1 cellular context compared by ENCODE assay signal in genomic region chr6:11920566-11920965, GRCh38.
TF ChIP-seq lines count a peak whose summit lies in the region.

No MANE protein-coding gene starts in this region.

TF ChIP-seq in K562, 482 proteins besides CTCF, POLR2A, EP300 and RAD21 (continued from another document):
- 0 out of 2 replicates have a peak, but pooled peaks have one; percentile 4 for TF ChIP-seq MECOM (CRISPR knock-in tag; IDR thresholded peaks at IDR 0.05)
- TF ChIP-seq SP1 (CRISPR knock-in tag; IDR thresholded peaks at IDR 0.05), result 0 out of 2 replicates have a peak, but pooled peaks have one; percentile 9
- TF ChIP-seq HNRNPK (IDR thresholded peaks at IDR 0.05; ENCODE audit: low read depth, low read length, poor library complexity, severe bottlenecking), result no peak
- no peak for TF ChIP-seq GATAD2A (IDR thresholded peaks at IDR 0.05)
- TF ChIP-seq FOXK2 (conservative IDR thresholded peaks at IDR 0.05 in 1 of 2, IDR thresholded peaks at IDR 0.05 in 1 of 2; ENCODE audit: low read depth in 2 of 2), result peak in 1 of 2 experiments; percentile 48; a peak in 1 of 4 replicates
